24 cellular contexts compared by ENCODE assay signal in the genomic region with DNA sequence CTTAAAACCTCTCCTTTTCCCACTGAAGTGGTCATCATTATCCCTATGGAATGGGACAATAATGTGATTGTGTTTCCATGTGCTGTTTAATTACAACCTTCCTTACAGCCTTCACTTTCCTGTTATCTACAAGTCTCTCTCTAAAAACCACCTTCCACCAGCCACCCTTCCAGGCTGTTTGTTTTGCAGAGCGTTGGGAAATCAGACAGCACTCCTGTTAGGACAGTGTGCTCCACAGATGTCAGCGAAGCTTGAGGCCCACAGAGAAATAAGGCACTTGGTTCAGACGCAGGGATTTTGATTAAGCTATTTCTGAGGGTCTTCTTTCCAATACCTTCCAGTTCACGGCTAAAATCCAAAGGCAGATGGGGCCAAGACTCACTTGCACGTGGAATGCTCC. TPM values are rescaled to one million over a fixed set of nuclear protein-coding genes. Genes with fewer than 3 reads are reported as not detected.
DNase-seq lines count a peak whose midpoint lies in the region; ATAC-seq, FAIRE-seq and TF ChIP-seq lines count a peak whose summit lies in the region.
"Had no signal": no experiment of that assay in that cellular context is flagged by ENCODE, and none has a peak within 500 bp of the region (broad histone marks: within the 10 kb centered on the region; RNA-seq: fewer than 3 reads in every experiment).

No MANE protein-coding gene starts in this region.

- POLR2A ChIA-PET in HepG2 (lab: Yijun Ruan, JAX): no interaction called here

- H3K9ac ChIP-seq in HepG2 (ENCODE audit: insufficient read depth, low read depth, low read length): no peak overlapping the region

- H3K9me3 Mint-ChIP-seq in activated naive CD4-positive, alpha-beta T cell treated with anti-CD3 and anti-CD28 coated beads, Interleukin-2, amount 50 U/mL, for 24 hours: no peaks in the 10 kb centered on the region

- peaks cover 21% of the 10 kb centered on the region for H3K4me1 ChIP-seq in HepG2 (ENCODE audit: insufficient read depth, low read length)
- no peaks in the 10 kb centered on the region for H3K4me1 ChIP-seq in sigmoid colon
- H3K4me1 ChIP-seq in gastroesophageal sphincter: no peaks in the 10 kb centered on the region

- TF ChIP-seq RAD21 in HepG2 (CRISPR knock-in tag; IDR thresholded peaks at IDR 0.05): no peak

- H3K9me3 ChIP-seq in HepG2 (ENCODE audit: low read length): no peaks in the 10 kb centered on the region
- H3K9me3 ChIP-seq in sigmoid colon: no peaks in the 10 kb centered on the region
- no peaks in the 10 kb centered on the region for H3K9me3 ChIP-seq in gastroesophageal sphincter

- no peaks in the 10 kb centered on the region for H3K27me3 ChIP-seq in HepG2 (ENCODE audit: control insufficient read depth in 1 of 2, insufficient read depth in 2 of 2, low read length in 2 of 2)
- H3K27me3 ChIP-seq in sigmoid colon: no peaks in the 10 kb centered on the region
- H3K27me3 ChIP-seq in gastroesophageal sphincter: no peaks in the 10 kb centered on the region

- H2AFZ ChIP-seq in HepG2 (ENCODE audit: low read length): no peak overlapping the region

- no peak for DNase-seq in activated naive CD4-positive, alpha-beta T cell treated with anti-CD3 and anti-CD28 coated beads, Interleukin-2, amount 50 U/mL, for 16 hours
- DNase-seq in amniotic epithelial cell (ENCODE audit: low read depth): peak; percentile 9
- no peak for DNase-seq in HepG2 (ENCODE audit: low spot score)
- peak; percentile 15 for DNase-seq in sigmoid colon
- DNase-seq in NCI-H2196 treated with DMSO at 0.1 percent for 48 hours (lab: John Stamatoyannopoulos, UW; ENCODE audit: unreplicated experiment): no peak
- no peak for DNase-seq in NCI-H748 (lab: John Stamatoyannopoulos, UW; ENCODE audit: unreplicated experiment)
- DNase-seq: AML-193, GDM1, GOT3, HCEC 1CT, IMR-90, MV-4-11, NCI-H1105 treated with DMSO at 0.1 percent for 48 hours, NCI-H2081, NCI-H2171 treated with DMSO at 0.1 percent for 48 hours, NCI-H446, NCI-H526, PC-3, SHP77 treated with DMSO at 0.1 percent for 48 hours had no signal

- CTCF ChIA-PET in HepG2 (lab: Yijun Ruan, JAX; ENCODE audit: low intra/inter-chr PET ratio, low total read pairs): no interaction called here

- H3K79me2 ChIP-seq in HepG2 (ENCODE audit: insufficient read depth, low read length): no peaks in the 10 kb centered on the region

- H3K27ac Mint-ChIP-seq in activated naive CD4-positive, alpha-beta T cell treated with anti-CD3 and anti-CD28 coated beads, Interleukin-2, amount 50 U/mL, for 24 hours: peak overlapping the region; percentile 38

- no peak overlapping the region for H3K4me3 ChIP-seq in HepG2 (replicated peaks in 1 of 3; ENCODE audit: insufficient read depth in 1 of 3, low read depth in 2 of 3, low read length in 3 of 3)
- no peak overlapping the region for H3K4me3 ChIP-seq in sigmoid colon
- H3K4me3 ChIP-seq in gastroesophageal sphincter: no peak overlapping the region

- H3K36me3 Mint-ChIP-seq in activated naive CD4-positive, alpha-beta T cell treated with anti-CD3 and anti-CD28 coated beads, Interleukin-2, amount 50 U/mL, for 24 hours: peaks cover 12% of the 10 kb centered on the region

- TF ChIP-seq EP300 in HepG2 (IDR thresholded peaks at IDR 0.05; ENCODE audit: low read depth in 2 of 2, low read length in 2 of 2): no peak
- TF ChIP-seq EP300 in HepG2 (CRISPR knock-in tag; IDR thresholded peaks at IDR 0.05; ENCODE audit: borderline replicate concordance): no peak
- TF ChIP-seq EP300 in sigmoid colon (IDR thresholded peaks at IDR 0.05): no peak
- TF ChIP-seq EP300 in gastroesophageal sphincter (IDR thresholded peaks at IDR 0.05): no peak

- 31% methylated on average over 5 of the region's 5 CpGs for WGBS in HepG2 (ENCODE audit: low lambda C conversion rate)
- WGBS in sigmoid colon, 2 donors: 85 to 91% methylated on average over 5 of the region's 5 CpGs
- 75 to 88% methylated on average over 2 to 5 of the region's 5 CpGs for WGBS in gastroesophageal sphincter (ENCODE audit: low coverage in 1 of 2), 2 donors

- BruUV-seq in HepG2 (replicated peaks; lab: Mats Ljungman, UMichigan): no TSS peak

- ATAC-seq in HepG2 (peak; percentile 73), gastroesophageal sphincter (no peak)
- ATAC-seq: PC-3 had no signal

- no peaks in the 10 kb centered on the region for H3K4me1 Mint-ChIP-seq in activated naive CD4-positive, alpha-beta T cell treated with anti-CD3 and anti-CD28 coated beads, Interleukin-2, amount 50 U/mL, for 24 hours

- no peak overlapping the region for H3K4me2 ChIP-seq in HepG2 (ENCODE audit: low read depth, low read length)

- intact Hi-C loops in HepG2 (cut with micrococcal nuclease; ENCODE audit: unreplicated experiment): no loop called here
- intact Hi-C loops in sigmoid colon (cut with DNase I): no loop called here

- no peak overlapping the region for H3K4me3 Mint-ChIP-seq in activated naive CD4-positive, alpha-beta T cell treated with anti-CD3 and anti-CD28 coated beads, Interleukin-2, amount 50 U/mL, for 24 hours

- H3K27ac ChIP-seq in HepG2 (ENCODE audit: extremely low read length, insufficient read depth, low read length) (no peak overlapping the region), sigmoid colon (no peak overlapping the region), gastroesophageal sphincter (no peak overlapping the region)
- H3K27ac ChIP-seq: C4-2B had no signal

- in situ Hi-C loops in HepG2 (cut with HindIII; ENCODE audit: extremely low pct_ligation_motif_present, low pct_unique_long_range_greater_than_20kb): no loop called here

- TF ChIP-seq CTCF in HepG2 (CRISPR knock-in tag; IDR thresholded peaks at IDR 0.05) (no peak), sigmoid colon (IDR thresholded peaks at IDR 0.05) (no peak), gastroesophageal sphincter (IDR thresholded peaks at IDR 0.05) (no peak)

- H3K36me3 ChIP-seq in HepG2 (replicated peaks in 1 of 2; ENCODE audit: control insufficient read depth in 1 of 2, insufficient read depth in 2 of 2, low read length in 2 of 2) (no peaks in the 10 kb centered on the region), sigmoid colon (peaks cover 0 to 37% (median 0%) of the 10 kb centered on the region in 4 donors), gastroesophageal sphincter (peaks cover 0 to 54% of the 10 kb centered on the region in 2 donors)

- FAIRE-seq in HepG2 (lab: Jason Lieb, UNC): peak; percentile 87
- FAIRE-seq: GM19239, HTR-8/SVneo had no signal

- no peak for TF ChIP-seq POLR2A in HepG2 (IDR thresholded peaks at IDR 0.05; ENCODE audit: insufficient read depth in 1 of 2, low read depth in 2 of 2, low read length in 2 of 2)
- TF ChIP-seq POLR2A in sigmoid colon (IDR thresholded peaks at IDR 0.05): no peak
- no peak for TF ChIP-seq POLR2A in gastroesophageal sphincter (IDR thresholded peaks at IDR 0.05)

- H4K20me1 ChIP-seq in HepG2 (ENCODE audit: insufficient read depth, low read length): no peaks in the 10 kb centered on the region

- H3K27me3 Mint-ChIP-seq in activated naive CD4-positive, alpha-beta T cell treated with anti-CD3 and anti-CD28 coated beads, Interleukin-2, amount 50 U/mL, for 24 hours: no peaks in the 10 kb centered on the region

TF ChIP-seq in HepG2, 621 proteins besides CTCF, POLR2A, EP300 and RAD21:
- TF ChIP-seq CEBPB (IDR thresholded peaks at IDR 0.05; ENCODE audit: borderline replicate concordance, low read depth, low read length) (peak; percentile 44; the same call in 1 of the 2 replicates), ZNF431 (CRISPR knock-in tag; IDR thresholded peaks at IDR 0.05; ENCODE audit: borderline replicate concordance, low read depth) (no peak), REPIN1 (CRISPR knock-in tag; IDR thresholded peaks at IDR 0.05; ENCODE audit: borderline replicate concordance, low read depth) (no peak), FOXA1 (IDR thresholded peaks at IDR 0.05) (no peak), FOXA1 (CRISPR knock-in tag; IDR thresholded peaks at IDR 0.05) (0 out of 2 replicates have a peak, but pooled peaks have one; percentile 31), CEBPG (CRISPR knock-in tag; IDR thresholded peaks at IDR 0.05) (peak; percentile 55)

RNA-seq across cellular contexts. Expression of a gene that starts 32.3 kb away (rescaled TPM):
- total RNA-seq in HepG2 (2016; rRNA removed; fragmentation: Illumina TruSeq; extraction: Trizol): 0.40 and 0.42 TPM in 2 replicates
- total RNA-seq in HepG2 (2016; cell fraction: cytosol; rRNA removed; fragmentation: Illumina TruSeq; extraction: Trizol; ENCODE audit: low read depth): 0.18 TPM in 1 of 2 replicates, not detected in the other
- 0.32 and 0.40 TPM in 2 replicates for total RNA-seq in HepG2 (2016; cell fraction: insoluble cytoplasmic fraction; rRNA removed; fragmentation: Illumina TruSeq; extraction: Trizol)
- total RNA-seq in HepG2 (2016; cell fraction: membrane; rRNA removed; fragmentation: Illumina TruSeq; extraction: Trizol): 0.28 and 0.34 TPM in 2 replicates
- total RNA-seq in HepG2 (2016; cell fraction: nucleus; rRNA removed; fragmentation: Illumina TruSeq; extraction: Trizol): 0.47 and 0.50 TPM in 2 replicates
- 0.48 and 0.52 TPM in 2 replicates for polyA plus RNA-seq in HepG2 (2011; rRNA removed)
- polyA plus RNA-seq in HepG2 (2011; cell fraction: cytosol; rRNA removed): 0.38 and 0.47 TPM in 2 replicates
- 1.1 and 1.8 TPM in 2 replicates for polyA plus RNA-seq in HepG2 (2011; cell fraction: nucleus; rRNA removed)
- polyA plus RNA-seq in HepG2 (2012): 0.42 and 0.52 TPM in 2 replicates
- polyA plus RNA-seq in HepG2 (2016; cell fraction: cytosol; fragmentation: Illumina TruSeq; extraction: Trizol; ENCODE audit: low read depth): 0.07 TPM in 1 of 2 replicates, not detected in the other
- polyA plus RNA-seq in HepG2 (2016; cell fraction: insoluble cytoplasmic fraction; fragmentation: Illumina TruSeq; extraction: Trizol; ENCODE audit: low read depth): 0.32 and 0.34 TPM in 2 replicates
- polyA plus RNA-seq in HepG2 (2016; cell fraction: membrane; fragmentation: Illumina TruSeq; extraction: Trizol; ENCODE audit: low read depth): 0.09 and 0.24 TPM in 2 replicates
- 0.92 and 1.1 TPM in 2 replicates for polyA plus RNA-seq in HepG2 (2016; cell fraction: nucleus; fragmentation: Illumina TruSeq; extraction: Trizol; ENCODE audit: insufficient read depth, low read depth)
- polyA minus RNA-seq in HepG2 (2011; rRNA and poly(A)+ RNA removed; ENCODE audit: low replicate concordance): 0.14 and 0.48 TPM in 2 replicates
- polyA minus RNA-seq in HepG2 (2011; cell fraction: cytosol; rRNA and poly(A)+ RNA removed): 0.26 TPM in 1 of 2 replicates, not detected in the other
- 0.50 and 0.52 TPM in 2 replicates for polyA minus RNA-seq in HepG2 (2011; cell fraction: nucleus; rRNA and poly(A)+ RNA removed)
- 1 to 10 TPM; 1.1 to 1.4 (median 1.2) TPM for total RNA-seq in sigmoid colon
- polyA plus RNA-seq in sigmoid colon: 1 to 10 TPM; 1.1 to 1.2 (median 1.2) TPM
- total RNA-seq in gastroesophageal sphincter: 1 to 10 TPM; 1.0 to 1.4 (median 1.3) TPM
- total RNA-seq: PC-3 had no signal

Comparison
In these comparisons a context has a peak if more than half of its experiments do, and no peak if none do; other contexts are left out.
1. DNase-seq: peak in amniotic epithelial cell (single experiment) and sigmoid colon (single experiment); none in activated naive CD4-positive, alpha-beta T cell treated with anti-CD3 and anti-CD28 coated beads, Interleukin-2, amount 50 U/mL, for 16 hours (single experiment), HepG2 (single experiment), NCI-H2196 treated with DMSO at 0.1 percent for 48 hours (single experiment) and NCI-H748 (single experiment).